ENCODE assay signal across 9 cellular contexts in genomic region chr13:51765142-51765515, GRCh38. TPM values are rescaled to one million over a fixed set of nuclear protein-coding genes. Genes with fewer than 3 reads are reported as not detected.
A peak's percentile ranks its signal among the peaks of the same experiment; 100 is the strongest.
DNase-seq lines count a peak whose midpoint lies in the region; ATAC-seq, FAIRE-seq and TF ChIP-seq lines count a peak whose summit lies in the region.
"Had no signal": no experiment of that assay in that cellular context is flagged by ENCODE, and none has a peak within 500 bp of the region (broad histone marks: within the 10 kb centered on the region; RNA-seq: fewer than 3 reads in every experiment).

No MANE protein-coding gene starts in this region.

- H3K4me1 ChIP-seq in breast epithelium: peaks cover 0 to 5% of the 10 kb centered on the region in 2 donors
- H3K4me1 ChIP-seq in astrocyte (ENCODE audit: insufficient read depth, low read length): peaks cover 19% of the 10 kb centered on the region
- peaks cover 11 to 12% of the 10 kb centered on the region in 2 donors for H3K4me1 ChIP-seq in mucosa of rectum (ENCODE audit: control insufficient read depth in 2 of 2, insufficient read depth in 2 of 2, low read length in 2 of 2)
- H3K4me1 ChIP-seq in tibial artery: peaks cover 0 to 43% (median 23%) of the 10 kb centered on the region in 4 donors

- H4K20me1 ChIP-seq in astrocyte (ENCODE audit: insufficient read depth, low read length): no peaks in the 10 kb centered on the region

- no peak for TF ChIP-seq CTCF in breast epithelium (IDR thresholded peaks at IDR 0.05)
- no peak for TF ChIP-seq CTCF in MCF 10A (IDR thresholded peaks at IDR 0.05; ENCODE audit: unreplicated experiment)
- TF ChIP-seq CTCF in astrocyte (IDR thresholded peaks at IDR 0.05; ENCODE audit: insufficient read depth, low read depth, low read length): no peak
- TF ChIP-seq CTCF in tibial artery (IDR thresholded peaks at IDR 0.05): no peak

- H3K9me3 Mint-ChIP-seq in MCF 10A (ENCODE audit: unreplicated experiment) (no peaks in the 10 kb centered on the region), astrocyte (ENCODE audit: unreplicated experiment) (no peaks in the 10 kb centered on the region)

- POLR2A ChIA-PET in MCF 10A (lab: Yijun Ruan, JAX): no interaction called here

- no peak overlapping the region for H3K27ac Mint-ChIP-seq in MCF 10A (ENCODE audit: low read depth, unreplicated experiment)
- peak overlapping the region; percentile 47 for H3K27ac Mint-ChIP-seq in astrocyte (ENCODE audit: unreplicated experiment)

- BruUV-seq in MCF 10A (replicated peaks; lab: Mats Ljungman, UMichigan): no TSS peak

- no peaks in the 10 kb centered on the region for H3K79me2 ChIP-seq in astrocyte (ENCODE audit: insufficient read depth, low read length)

- no peak for TF ChIP-seq POLR2A in breast epithelium (IDR thresholded peaks at IDR 0.05)

- H3K9me3 ChIP-seq in breast epithelium (no peaks in the 10 kb centered on the region), astrocyte (ENCODE audit: insufficient read depth, low read depth, low read length) (no peaks in the 10 kb centered on the region), mucosa of rectum (ENCODE audit: control insufficient read depth in 2 of 2, low read length in 2 of 2) (no peaks in the 10 kb centered on the region), tibial artery (no peaks in the 10 kb centered on the region)

- H3K36me3 ChIP-seq in breast epithelium (no peaks in the 10 kb centered on the region), astrocyte (ENCODE audit: insufficient read depth, low read length) (peaks cover 6% of the 10 kb centered on the region), mucosa of rectum (ENCODE audit: control insufficient read depth in 2 of 2, insufficient read depth in 2 of 2, low read length in 2 of 2) (peaks cover 2 to 3% of the 10 kb centered on the region in 2 donors), tibial artery (peaks cover 0 to 37% (median 14%) of the 10 kb centered on the region in 3 donors)

- H3K27me3 ChIP-seq in breast epithelium (no peaks in the 10 kb centered on the region), astrocyte (ENCODE audit: insufficient read depth, low read length) (no peaks in the 10 kb centered on the region), mucosa of rectum (ENCODE audit: control insufficient read depth in 2 of 2, insufficient read depth in 2 of 2, low read length in 2 of 2) (no peaks in the 10 kb centered on the region), tibial artery (no peaks in the 10 kb centered on the region)

- ATAC-seq in GM18519 (IDR thresholded peaks at IDR 0.05; ENCODE audit: low FRiP score, unreplicated experiment): no peak
- ATAC-seq: HCT116 had no signal

- H3K9ac ChIP-seq in astrocyte (ENCODE audit: low read length) (no peak overlapping the region), mucosa of rectum (ENCODE audit: low read depth in 1 of 2, low read length in 2 of 2) (peak overlapping the region in 1 of 2 donors; percentile 9)

- peaks cover 61% of the 10 kb centered on the region for H3K36me3 Mint-ChIP-seq in MCF 10A (ENCODE audit: insufficient read depth, unreplicated experiment)
- peaks cover 23% of the 10 kb centered on the region for H3K36me3 Mint-ChIP-seq in astrocyte (ENCODE audit: low read depth, unreplicated experiment)

- H3K4me2 ChIP-seq in astrocyte (ENCODE audit: low read length): peak overlapping the region; percentile 47

- H3K27ac ChIP-seq in breast epithelium (peak overlapping the region; percentile 73 to 87), astrocyte (ENCODE audit: low read depth, low read length) (peak overlapping the region; percentile 30), mucosa of rectum (ENCODE audit: low read depth in 2 of 2, low read length in 2 of 2) (peak overlapping the region; percentile 27 to 63), tibial artery (peak overlapping the region; percentile 72 to 79)

- FAIRE-seq in astrocyte (lab: Jason Lieb, UNC): no peak

- intact Hi-C loops in breast epithelium (cut with DNase I; ENCODE audit: low total_unique reads): no loop called here
- intact Hi-C loops in MCF 10A (cut with micrococcal nuclease): no loop called here
- intact Hi-C loops in tibial artery (cut with DNase I; ENCODE audit: low total_unique reads): no loop called here

- H3K4me3 Mint-ChIP-seq in MCF 10A (ENCODE audit: unreplicated experiment): no peak overlapping the region
- no peak overlapping the region for H3K4me3 Mint-ChIP-seq in astrocyte (ENCODE audit: unreplicated experiment)

- no peak overlapping the region for H2AFZ ChIP-seq in astrocyte (ENCODE audit: low read depth, low read length)

- no peaks in the 10 kb centered on the region for H3K27me3 Mint-ChIP-seq in MCF 10A (ENCODE audit: insufficient read depth, unreplicated experiment)
- H3K27me3 Mint-ChIP-seq in astrocyte (ENCODE audit: low read depth, unreplicated experiment): no peaks in the 10 kb centered on the region

- no peak for DNase-seq in breast epithelium (ENCODE audit: low spot score in 2 of 2)
- no peak for DNase-seq in MCF 10A (ENCODE audit: unreplicated experiment)
- DNase-seq in astrocyte (ENCODE audit: low read depth): no peak
- DNase-seq in tibial artery: no peak
- no peak for DNase-seq in 8988T
- DNase-seq in NCI-H2081 treated with DMSO at 0.1 percent for 48 hours (lab: John Stamatoyannopoulos, UW): no peak

- CTCF ChIA-PET in MCF 10A (lab: Yijun Ruan, JAX): no interaction called here

- H3K4me3 ChIP-seq in breast epithelium (peak overlapping the region in 1 of 3 donors; percentile 8), astrocyte (ENCODE audit: insufficient read depth, low read depth, low read length) (no peak overlapping the region), mucosa of rectum (ENCODE audit: low read length in 2 of 2) (peak overlapping the region; percentile 14 to 45), tibial artery (no peak overlapping the region)

- H3K4me1 Mint-ChIP-seq in MCF 10A (ENCODE audit: insufficient read depth, unreplicated experiment) (peaks cover 7% of the 10 kb centered on the region), astrocyte (ENCODE audit: low read depth, unreplicated experiment) (peaks cover 19% of the 10 kb centered on the region)

RNA-seq across cellular contexts. Expression of gene DHRS12, which starts 38.8 kb away (rescaled TPM):
- 10 to 100 TPM; 16.2 to 35.7 (median 16.4) TPM for total RNA-seq in breast epithelium
- total RNA-seq in MCF 10A (2022): 6.2 and 6.8 TPM in 2 replicates
- 4.0 and 4.9 TPM in 2 replicates for total RNA-seq in astrocyte

Comparison
In these comparisons a context has a peak if more than half of its experiments do, and no peak if none do; other contexts are left out.
1. H3K27ac ChIP-seq: peak in every context shown above with its lines; median percentile 80 in breast epithelium; 76 in tibial artery; 45 in mucosa of rectum; 30 in astrocyte.
2. H3K4me3 ChIP-seq: peak in mucosa of rectum (2 of 2); none in astrocyte (single experiment) and tibial artery (0 of 2).